In genomic region chr7:73842248-73842895, GRCh38 we compare ENCODE assay signal across 8 cellular contexts.
A peak's percentile ranks its signal among the peaks of the same experiment; 100 is the strongest.
DNase-seq lines count a peak whose midpoint lies in the region; ATAC-seq, FAIRE-seq and TF ChIP-seq lines count a peak whose summit lies in the region.

TSS of gene METTL27 (minus strand) at chr7:73842516. CDS start at chr7:73842140, 376 bp downstream.

- H3K4me3 ChIP-seq in OCI-LY3 (ENCODE audit: low read length) (peak within 1 kb of the TSS; percentile 85), mucosa of rectum (ENCODE audit: low read length in 2 of 2) (peak within 1 kb of the TSS; percentile 80 to 93)

- DNase-seq in D721Med (ENCODE audit: insufficient read length, low spot score) (peak; percentile 97), HuH-7 (ENCODE audit: low spot score) (peak; percentile 97), activated T-cell treated with anti-CD3 and anti-CD28 coated beads for 24 hours (ENCODE audit: low read depth) (peak; percentile 83), epithelial cell of prostate (ENCODE audit: low read depth, low spot score) (no peak)
- peak; percentile 76 to 82 for DNase-seq in stimulated activated CD8-positive, alpha-beta memory T cell treated with anti-CD3 and anti-CD28 coated beads, Interleukin-4, amount 100 ng/mL, for 4 hours (ENCODE audit: low read depth in 2 of 2, low spot score in 1 of 2)

- ATAC-seq in GM21515 (IDR thresholded peaks at IDR 0.05; ENCODE audit: unreplicated experiment), result peak; percentile 94

- FAIRE-seq in D721Med (lab: Jason Lieb, UNC), result no peak

- no peaks in the 10 kb centered on the region for H4K20me1 ChIP-seq in OCI-LY3 (ENCODE audit: insufficient read depth, low read length)

- no peaks in the 10 kb centered on the region for H3K36me3 ChIP-seq in OCI-LY3 (replicated peaks; ENCODE audit: low read depth, low read length)
- H3K36me3 ChIP-seq in mucosa of rectum (ENCODE audit: control insufficient read depth in 2 of 2, insufficient read depth in 2 of 2, low read length in 2 of 2), result no peaks in the 10 kb centered on the region

- H3K9me3 ChIP-seq in OCI-LY3 (ENCODE audit: insufficient read depth, low read length) (no peaks in the 10 kb centered on the region), mucosa of rectum (ENCODE audit: control insufficient read depth in 2 of 2, low read length in 2 of 2) (no peaks in the 10 kb centered on the region)

- H2AFZ ChIP-seq in OCI-LY3 (ENCODE audit: low read depth, low read length), result peak within 1 kb of the TSS; percentile 65; the same call in 1 of the 2 replicates

- peaks cover 43% of the 10 kb centered on the region for H3K4me1 ChIP-seq in OCI-LY3 (ENCODE audit: low read length)
- H3K4me1 ChIP-seq in mucosa of rectum (ENCODE audit: control insufficient read depth in 2 of 2, insufficient read depth in 2 of 2, low read length in 2 of 2), result peaks cover 3 to 7% of the 10 kb centered on the region in 2 donors

- H3K9ac ChIP-seq in OCI-LY3 (ENCODE audit: low read length), result peak within 1 kb of the TSS; percentile 75
- peak within 1 kb of the TSS; percentile 90 to 91 for H3K9ac ChIP-seq in mucosa of rectum (ENCODE audit: low read depth in 1 of 2, low read length in 2 of 2)

- no peaks in the 10 kb centered on the region for H3K79me2 ChIP-seq in OCI-LY3 (ENCODE audit: low read length)

- no peak for TF ChIP-seq CTCF in D721Med (IDR thresholded peaks at IDR 0.05; ENCODE audit: insufficient read depth, missing control alignments)
- no peak for TF ChIP-seq CTCF in OCI-LY3 (IDR thresholded peaks at IDR 0.05; ENCODE audit: low read depth, low read length)

- H3K27ac ChIP-seq in OCI-LY3 (ENCODE audit: low read length), result peak within 1 kb of the TSS; percentile 59
- peak within 1 kb of the TSS; percentile 44 for H3K27ac ChIP-seq in epithelial cell of prostate
- H3K27ac ChIP-seq in mucosa of rectum (ENCODE audit: low read depth in 2 of 2, low read length in 2 of 2), result peak within 1 kb of the TSS; percentile 77 to 79

- H3K27me3 ChIP-seq in OCI-LY3 (ENCODE audit: low read depth, low read length) (no peaks in the 10 kb centered on the region), mucosa of rectum (ENCODE audit: control insufficient read depth in 2 of 2, insufficient read depth in 2 of 2, low read length in 2 of 2) (no peaks in the 10 kb centered on the region)

- peak within 1 kb of the TSS; percentile 97 for H3K4me2 ChIP-seq in OCI-LY3 (ENCODE audit: low read length)
